ENCODE assay signal across 19 cellular contexts in the genomic region with DNA sequence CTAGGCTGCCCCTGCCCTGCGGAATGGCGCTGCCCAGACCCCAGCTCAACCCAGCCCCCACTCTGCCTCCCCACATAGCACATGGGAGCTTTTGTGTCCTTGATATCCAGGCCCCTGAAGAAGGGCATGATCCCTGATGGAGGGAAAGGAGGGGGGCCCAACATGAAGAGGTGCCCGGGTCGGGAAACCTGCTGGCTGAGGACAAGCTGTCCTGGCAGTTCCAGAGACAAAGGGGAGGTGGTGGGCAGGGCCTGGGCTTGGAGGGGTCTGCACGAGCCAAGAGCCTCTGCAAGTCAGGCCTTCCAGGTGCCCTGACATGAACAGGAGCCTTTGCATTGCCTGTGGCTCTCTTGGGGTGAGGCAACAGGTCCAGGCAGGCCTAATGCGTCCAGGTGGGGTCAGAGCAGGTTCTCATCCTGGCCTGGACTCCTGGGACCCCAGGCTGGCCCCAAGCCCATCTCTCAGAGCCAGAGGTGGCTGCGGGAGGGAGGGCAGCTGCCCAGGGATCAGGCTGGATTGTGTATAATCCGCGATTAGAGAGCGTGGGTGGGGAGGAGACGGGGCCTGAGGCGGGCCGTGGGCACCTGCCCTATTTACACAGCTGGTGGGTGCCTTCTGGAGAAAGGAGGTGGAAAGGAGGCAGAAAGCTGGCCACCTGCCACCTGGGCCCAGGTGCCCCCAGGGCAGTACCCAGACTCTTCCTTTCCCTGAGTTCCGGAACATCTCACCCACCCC. TPM values are rescaled to one million over a fixed set of nuclear protein-coding genes. Genes with fewer than 3 reads are reported as not detected.
DNase-seq lines count a peak whose midpoint lies in the region; ATAC-seq, FAIRE-seq and TF ChIP-seq lines count a peak whose summit lies in the region.
"Had no signal": no experiment of that assay in that cellular context is flagged by ENCODE, and none has a peak within 500 bp of the region (broad histone marks: within the 10 kb centered on the region; RNA-seq: fewer than 3 reads in every experiment).

No MANE protein-coding gene starts in this region.

- no peak overlapping the region for H3K9ac ChIP-seq in astrocyte (ENCODE audit: low read length)

- H3K4me1 ChIP-seq in astrocyte (ENCODE audit: insufficient read depth, low read length) = no peaks in the 10 kb centered on the region

- no peak overlapping the region for H3K27ac ChIP-seq in astrocyte (ENCODE audit: low read depth, low read length)
- H3K27ac ChIP-seq: suprapubic skin had no signal

- no peak overlapping the region for H2AFZ ChIP-seq in astrocyte (ENCODE audit: low read depth, low read length)

- DNase-seq in NCI-H2029 (lab: John Stamatoyannopoulos, UW) (peak; percentile 36), NCI-H2029 treated with DMSO at 0.1 percent for 48 hours (lab: John Stamatoyannopoulos, UW) (no peak), NCI-H345 (lab: John Stamatoyannopoulos, UW) (peak; percentile 74), astrocyte (ENCODE audit: low read depth) (no peak), posterior vena cava (ENCODE audit: low spot score) (peak; percentile 62), NAMALWA (ENCODE audit: low spot score) (no peak)
- DNase-seq: activated CD4-positive, alpha-beta T cell treated with anti-CD3 and anti-CD28 coated beads for 48 hours; effector memory CD8-positive, alpha-beta T cell had no signal

- no peaks in the 10 kb centered on the region for H3K36me3 ChIP-seq in astrocyte (ENCODE audit: insufficient read depth, low read length)
- H3K36me3 ChIP-seq: cardiac muscle cell, suprapubic skin had no signal

- H3K9me3 ChIP-seq in astrocyte (ENCODE audit: insufficient read depth, low read depth, low read length) = no peaks in the 10 kb centered on the region
- H3K9me3 ChIP-seq: suprapubic skin had no signal

- no peaks in the 10 kb centered on the region for H3K79me2 ChIP-seq in astrocyte (ENCODE audit: insufficient read depth, low read length)

- H3K36me3 Mint-ChIP-seq in astrocyte (ENCODE audit: low read depth, unreplicated experiment) = no peaks in the 10 kb centered on the region
- H3K36me3 Mint-ChIP-seq: activated naive CD4-positive, alpha-beta T cell treated with anti-CD3 and anti-CD28 coated beads, Interleukin-2, amount 50 U/mL, for 72 hours; CD14-positive monocyte; naive thymus-derived CD8-positive, alpha-beta T cell had no signal

- intact Hi-C loops in posterior vena cava (cut with DNase I) = no loop called here

- H4K20me1 ChIP-seq in astrocyte (ENCODE audit: insufficient read depth, low read length) = no peaks in the 10 kb centered on the region

- H3K4me3 ChIP-seq in astrocyte (ENCODE audit: insufficient read depth, low read depth, low read length) = no peak overlapping the region
- H3K4me3 ChIP-seq: cardiac muscle cell, lung, suprapubic skin had no signal

- no peak overlapping the region for H3K4me2 ChIP-seq in astrocyte (ENCODE audit: low read length)

- H3K9me3 Mint-ChIP-seq in astrocyte (ENCODE audit: unreplicated experiment) = no peaks in the 10 kb centered on the region
- H3K9me3 Mint-ChIP-seq: activated naive CD4-positive, alpha-beta T cell treated with anti-CD3 and anti-CD28 coated beads, Interleukin-2, amount 50 U/mL, for 72 hours; effector memory CD8-positive, alpha-beta T cell; naive thymus-derived CD8-positive, alpha-beta T cell had no signal

- no peak for TF ChIP-seq CTCF in astrocyte (IDR thresholded peaks at IDR 0.05; ENCODE audit: insufficient read depth, low read depth, low read length)

- peaks cover 6% of the 10 kb centered on the region for H3K27me3 ChIP-seq in astrocyte (ENCODE audit: insufficient read depth, low read length)
- H3K27me3 ChIP-seq: cardiac muscle cell had no signal

- peaks cover 22% of the 10 kb centered on the region for H3K27me3 Mint-ChIP-seq in astrocyte (ENCODE audit: low read depth, unreplicated experiment)

- no peak overlapping the region for H3K4me3 Mint-ChIP-seq in astrocyte (ENCODE audit: unreplicated experiment)
- H3K4me3 Mint-ChIP-seq: CD14-positive monocyte; effector memory CD8-positive, alpha-beta T cell; naive thymus-derived CD8-positive, alpha-beta T cell had no signal

- no peak for FAIRE-seq in astrocyte (lab: Jason Lieb, UNC)

- ATAC-seq in GM19455 (IDR thresholded peaks at IDR 0.05; ENCODE audit: unreplicated experiment) (no peak), GM21447 (IDR thresholded peaks at IDR 0.05; ENCODE audit: unreplicated experiment) (no peak)
- ATAC-seq: activated naive CD4-positive, alpha-beta T cell treated with anti-CD3 and anti-CD28 coated beads, Interleukin-2, amount 50 U/mL, for 72 hours; effector memory CD8-positive, alpha-beta T cell; naive thymus-derived CD8-positive, alpha-beta T cell had no signal

- peak overlapping the region; percentile 31 for H3K27ac Mint-ChIP-seq in astrocyte (ENCODE audit: unreplicated experiment)
- H3K27ac Mint-ChIP-seq: effector memory CD8-positive, alpha-beta T cell; naive thymus-derived CD8-positive, alpha-beta T cell had no signal

- no peaks in the 10 kb centered on the region for H3K4me1 Mint-ChIP-seq in astrocyte (ENCODE audit: low read depth, unreplicated experiment)
- H3K4me1 Mint-ChIP-seq: CD14-positive monocyte had no signal

RNA-seq across cellular contexts. Expression of a gene that starts 23.6 kb away (rescaled TPM):
- 215 and 216 TPM in 2 replicates for total RNA-seq in astrocyte
- 10 to 100 TPM; 56.7 to 71.8 TPM for total RNA-seq in posterior vena cava

RNA-seq across cellular contexts. Expression of a gene that starts 35.1 kb away (rescaled TPM):
- total RNA-seq in astrocyte = 0.24 TPM in 1 of 2 replicates, not detected in the other
- under 1 TPM; 0.51 to 0.81 TPM for total RNA-seq in posterior vena cava
- total RNA-seq: A172, M059J, NCI-H460 had no signal

Comparison
In these comparisons a context has a peak if more than half of its experiments do, and no peak if none do; other contexts are left out.
1. DNase-seq: peak in NCI-H2029 (single experiment), NCI-H345 (single experiment) and posterior vena cava (single experiment); none in NCI-H2029 treated with DMSO at 0.1 percent for 48 hours (single experiment), astrocyte (single experiment) and NAMALWA (single experiment).